Comparison of ENCODE assay signal across 1 cellular context in genomic region chr7:1028775-1029636, GRCh38.
TF ChIP-seq lines count a peak whose summit lies in the region.

No MANE protein-coding gene starts in this region.

TF ChIP-seq in HEK293, 187 proteins besides CTCF, POLR2A, EP300 and RAD21 (continued from another document):
- peak; percentile 48; the same call in 1 of the 2 replicates for TF ChIP-seq ZBTB20 (tag by site-specific recombination; IDR thresholded peaks at IDR 0.05)
- no peak for TF ChIP-seq ZBTB49 (tag by site-specific recombination; IDR thresholded peaks at IDR 0.05; ENCODE audit: low read depth)
- TF ChIP-seq ZBTB10 (tag by site-specific recombination; IDR thresholded peaks at IDR 0.05), result peak; percentile 90
- TF ChIP-seq ZNF341 (tag by site-specific recombination; IDR thresholded peaks at IDR 0.05; ENCODE audit: low read depth), result 0 out of 2 replicates have a peak, but pooled peaks have one; percentile 18
- TF ChIP-seq WT1 (tag by site-specific recombination; IDR thresholded peaks at IDR 0.05), result 0 out of 2 replicates have a peak, but pooled peaks have one; percentile 33
- 0 out of 2 replicates have a peak, but pooled peaks have one; percentile 25 for TF ChIP-seq SP3 (tag by site-specific recombination; IDR thresholded peaks at IDR 0.05)
- TF ChIP-seq ZNF692 (tag by site-specific recombination; IDR thresholded peaks at IDR 0.05), result no peak
- 0 out of 2 replicates have a peak, but pooled peaks have one; percentile 45 for TF ChIP-seq SP7 (tag by site-specific recombination; IDR thresholded peaks at IDR 0.05)
- peak; percentile 90 for TF ChIP-seq ZNF335 (tag by site-specific recombination; conservative IDR thresholded peaks at IDR 0.05)
- TF ChIP-seq ZNF555 (tag by site-specific recombination; conservative IDR thresholded peaks at IDR 0.05), result no peak
- no peak for TF ChIP-seq ZBTB48 (tag by site-specific recombination; IDR thresholded peaks at IDR 0.05)
- TF ChIP-seq PATZ1 (tag by site-specific recombination; IDR thresholded peaks at IDR 0.05), result peak; percentile 98
TF ChIP-seq in HEK293: peak in this region for 14.
